ENCODE assay signal across 11 cellular contexts in genomic region chr18:12904012-12904516, GRCh38. TPM values are rescaled to one million over a fixed set of nuclear protein-coding genes. Genes with fewer than 3 reads are reported as not detected.
DNase-seq lines count a peak whose midpoint lies in the region; ATAC-seq and TF ChIP-seq lines count a peak whose summit lies in the region.
"Had no signal": no experiment of that assay in that cellular context is flagged by ENCODE, and none has a peak within 500 bp of the region (broad histone marks: within the 10 kb centered on the region; RNA-seq: fewer than 3 reads in every experiment).

No MANE protein-coding gene starts in this region.

- peaks cover 6% of the 10 kb centered on the region for H3K4me1 Mint-ChIP-seq in activated CD4-positive, alpha-beta T cell treated with anti-CD3 and anti-CD28 coated beads for 36 hours
- H3K4me1 Mint-ChIP-seq in neural progenitor cell = no peaks in the 10 kb centered on the region

- no peaks in the 10 kb centered on the region for H3K79me2 ChIP-seq in neural progenitor cell (ENCODE audit: low read depth)

- H3K9me3 ChIP-seq in neural progenitor cell (ENCODE audit: low read depth) = no peaks in the 10 kb centered on the region
- H3K9me3 ChIP-seq: adrenal gland had no signal

- H3K9me3 Mint-ChIP-seq in activated CD4-positive, alpha-beta T cell treated with anti-CD3 and anti-CD28 coated beads for 36 hours (ENCODE audit: low read depth) = no peaks in the 10 kb centered on the region
- no peaks in the 10 kb centered on the region for H3K9me3 Mint-ChIP-seq in neural progenitor cell

- H3K4me1 ChIP-seq in neural progenitor cell = peaks cover 11% of the 10 kb centered on the region

- peaks cover 5% of the 10 kb centered on the region for H3K27me3 Mint-ChIP-seq in activated CD4-positive, alpha-beta T cell treated with anti-CD3 and anti-CD28 coated beads for 36 hours
- peaks cover 3% of the 10 kb centered on the region for H3K27me3 Mint-ChIP-seq in neural progenitor cell (ENCODE audit: insufficient read depth, low read depth)

- TF ChIP-seq CTCF in neural progenitor cell (IDR thresholded peaks at IDR 0.05) = no peak

- CTCF ChIA-PET in activated CD4-positive, alpha-beta T cell treated with anti-CD3 and anti-CD28 coated beads for 36 hours (lab: Charles Lee) = interaction anchor here (1.6 to 1.8 kb wide), 3 partner anchors 13 to 17 kb away, joined by 4 to 10 read pairs (median 6); no protein-coding TSS in a partner anchor
- CTCF ChIA-PET in HEK293T (lab: Yijun Ruan, JAX) = no interaction called here

- intact Hi-C loops in activated CD4-positive, alpha-beta T cell treated with anti-CD3 and anti-CD28 coated beads for 36 hours (cut with DNase I, micrococcal nuclease) = no loop called here

- H3K4me3 Mint-ChIP-seq in activated CD4-positive, alpha-beta T cell treated with anti-CD3 and anti-CD28 coated beads for 36 hours = peak overlapping the region; percentile 8
- no peak overlapping the region for H3K4me3 Mint-ChIP-seq in neural progenitor cell

- peak overlapping the region; percentile 20 for H3K27ac Mint-ChIP-seq in activated CD4-positive, alpha-beta T cell treated with anti-CD3 and anti-CD28 coated beads for 36 hours
- H3K27ac Mint-ChIP-seq in neural progenitor cell = no peak overlapping the region

- POLR2A ChIA-PET in activated CD4-positive, alpha-beta T cell treated with anti-CD3 and anti-CD28 coated beads for 36 hours (lab: Charles Lee) = no interaction called here
- POLR2A ChIA-PET in HEK293T (lab: Yijun Ruan, JAX) = interaction anchor here (0.8 to 2.3 kb wide), 2 partner anchors 13 to 20 kb away, joined by 3 to 9 read pairs; partner anchors contain the start of gene PTPN2

- no peaks in the 10 kb centered on the region for H4K20me1 ChIP-seq in neural progenitor cell (ENCODE audit: low read depth)

- no peaks in the 10 kb centered on the region for H3K36me3 ChIP-seq in neural progenitor cell
- H3K36me3 ChIP-seq: adrenal gland had no signal

- no peaks in the 10 kb centered on the region for H3K27me3 ChIP-seq in neural progenitor cell
- H3K27me3 ChIP-seq: adrenal gland had no signal

- no peak overlapping the region for H3K4me2 ChIP-seq in neural progenitor cell
- H3K4me2 ChIP-seq: KMS-11 had no signal

- H2AFZ ChIP-seq in neural progenitor cell (replicated peaks) = no peak overlapping the region

- H3K4me3 ChIP-seq in neural progenitor cell = no peak overlapping the region
- H3K4me3 ChIP-seq: adrenal gland had no signal

- H3K36me3 Mint-ChIP-seq in activated CD4-positive, alpha-beta T cell treated with anti-CD3 and anti-CD28 coated beads for 36 hours (ENCODE audit: low read depth) = no peaks in the 10 kb centered on the region
- H3K36me3 Mint-ChIP-seq in neural progenitor cell = no peaks in the 10 kb centered on the region

- peak; percentile 55 for ATAC-seq in activated CD4-positive, alpha-beta T cell treated with anti-CD3 and anti-CD28 coated beads for 36 hours
- ATAC-seq in stimulated activated naive CD8-positive, alpha-beta T cell treated with anti-CD3 and anti-CD28 coated beads, Interleukin-15, Interleukin-2, amounts not matched to agents 100 U/mL and 50 U/mL, for 24 hours = peak; percentile 8

- no peak overlapping the region for H3K27ac ChIP-seq in neural progenitor cell
- H3K27ac ChIP-seq: adrenal gland, KMS-11 had no signal

- no peaks in the 10 kb centered on the region for H3F3A ChIP-seq in neural progenitor cell (ENCODE audit: low read depth)

- H3K9ac ChIP-seq in neural progenitor cell = no peak overlapping the region
- H3K9ac ChIP-seq: KMS-11 had no signal

- DNase-seq in activated CD4-positive, alpha-beta T cell treated with anti-CD3 and anti-CD28 coated beads for 36 hours = peak; percentile 70
- DNase-seq in activated CD4-positive, alpha-beta T cell treated with anti-CD3 and anti-CD28 coated beads, Interleukin-2, amount 50 U/mL, for 1 hour = no peak
- DNase-seq in activated T-cell treated with anti-CD3 and anti-CD28 coated beads for 4 hours = peak; percentile 41
- peak; percentile 36 for DNase-seq in iris pigment epithelial cell (ENCODE audit: low read depth)
- peak; percentile 57 for DNase-seq in stimulated activated naive CD8-positive, alpha-beta T cell treated with anti-CD3 and anti-CD28 coated beads, Interleukin-15, Interleukin-2, amounts not matched to agents 100 U/mL and 50 U/mL, for 24 hours
- DNase-seq in neural progenitor cell (ENCODE audit: low spot score) = no peak
- no peak for DNase-seq in HEK293T (ENCODE audit: extremely low spot score)
- no peak for DNase-seq in superior temporal gyrus (ENCODE audit: extremely low spot score)
- DNase-seq: foreskin melanocyte had no signal

TF ChIP-seq in HEK293T, 16 proteins besides CTCF, POLR2A, EP300 and RAD21:
- TF ChIP-seq CTBP1 (IDR thresholded peaks at IDR 0.05; ENCODE audit: borderline replicate concordance) = no peak
- TF ChIP-seq ZNF384 (IDR thresholded peaks at IDR 0.05) = no peak
- no peak for TF ChIP-seq LEF1 (IDR thresholded peaks at IDR 0.05; ENCODE audit: borderline replicate concordance)
- no peak for TF ChIP-seq PKNOX1 (IDR thresholded peaks at IDR 0.05)
- no peak for TF ChIP-seq SP1 (IDR thresholded peaks at IDR 0.05)
- TF ChIP-seq NFRKB (IDR thresholded peaks at IDR 0.05) = no peak
- TF ChIP-seq FOXK2 (IDR thresholded peaks at IDR 0.05) = no peak
- TF ChIP-seq TARDBP (IDR thresholded peaks at IDR 0.05) = no peak
- no peak for TF ChIP-seq L3MBTL2 (conservative IDR thresholded peaks at IDR 0.05)
- TF ChIP-seq BHLHE40 (IDR thresholded peaks at IDR 0.05; ENCODE audit: borderline replicate concordance) = no peak
- TF ChIP-seq FOXM1 (IDR thresholded peaks at IDR 0.05; ENCODE audit: borderline replicate concordance) = no peak
- no peak for TF ChIP-seq ELF4 (IDR thresholded peaks at IDR 0.05)

RNA-seq across cellular contexts. Expression of gene PTPN2, which starts 20.0 kb away (rescaled TPM):
- total RNA-seq in activated CD4-positive, alpha-beta T cell treated with anti-CD3 and anti-CD28 coated beads for 36 hours = 10 to 100 TPM; 60.6 to 72.9 TPM
- 47.7 and 57.9 TPM in 2 replicates for total RNA-seq in neural progenitor cell (ENCODE audit: low replicate concordance)

RNA-seq across cellular contexts. Expression of gene SEH1L, which starts 43.7 kb away (rescaled TPM):
- total RNA-seq in activated CD4-positive, alpha-beta T cell treated with anti-CD3 and anti-CD28 coated beads for 36 hours = 100 to 1,000 TPM; 100 to 107 TPM
- total RNA-seq in neural progenitor cell (ENCODE audit: low replicate concordance) = 40.5 and 48.6 TPM in 2 replicates

Comparison
In these comparisons a context has a peak if more than half of its experiments do, and no peak if none do; other contexts are left out.
1. DNase-seq: peak in activated CD4-positive, alpha-beta T cell treated with anti-CD3 and anti-CD28 coated beads for 36 hours (single experiment), activated T-cell treated with anti-CD3 and anti-CD28 coated beads for 4 hours (single experiment), iris pigment epithelial cell (single experiment) and stimulated activated naive CD8-positive, alpha-beta T cell treated with anti-CD3 and anti-CD28 coated beads, Interleukin-15, Interleukin-2, amounts not matched to agents 100 U/mL and 50 U/mL, for 24 hours (single experiment); none in activated CD4-positive, alpha-beta T cell treated with anti-CD3 and anti-CD28 coated beads, Interleukin-2, amount 50 U/mL, for 1 hour (single experiment), neural progenitor cell (single experiment), HEK293T (single experiment) and superior temporal gyrus (single experiment).